11 cellular contexts compared by ENCODE assay signal in the genomic region with DNA sequence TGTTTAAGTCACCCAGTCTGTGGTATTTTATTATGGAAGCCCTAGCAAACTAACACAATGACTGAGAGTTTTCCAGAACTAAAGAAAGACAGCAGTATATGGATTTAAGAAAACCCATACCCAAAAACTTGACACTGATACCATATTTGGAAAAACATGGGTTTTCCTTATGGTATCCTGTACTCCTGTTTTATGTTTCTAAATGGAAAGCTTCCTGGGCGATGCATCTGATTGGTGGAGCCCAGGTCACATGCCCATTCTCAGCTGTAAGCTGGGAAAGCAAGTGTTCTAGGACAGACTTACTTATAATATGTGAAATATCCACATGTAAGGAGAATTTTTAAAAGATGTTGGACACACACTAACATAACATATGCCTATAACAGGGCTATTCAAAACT. TPM values are rescaled to one million over a fixed set of nuclear protein-coding genes. Genes with fewer than 3 reads are reported as not detected.
DNase-seq lines count a peak whose midpoint lies in the region; ATAC-seq and TF ChIP-seq lines count a peak whose summit lies in the region.
"Had no signal": no experiment of that assay in that cellular context is flagged by ENCODE, and none has a peak within 500 bp of the region (broad histone marks: within the 10 kb centered on the region; RNA-seq: fewer than 3 reads in every experiment).

No MANE protein-coding gene starts in this region.

- DNase-seq in activated CD4-positive, alpha-beta T cell treated with anti-CD3 and anti-CD28 coated beads for 36 hours, result peak; percentile 45
- no peak for DNase-seq in activated CD4-positive, alpha-beta T cell treated with anti-CD3 and anti-CD28 coated beads, Interleukin-2, amount 50 U/mL, for 1 hour
- peak; percentile 8 for DNase-seq in MM.1S
- DNase-seq in colonic mucosa, result peak; percentile 46
- peak; percentile 55 for DNase-seq in putamen (ENCODE audit: low spot score)
- DNase-seq in NCI-H2196 (lab: John Stamatoyannopoulos, UW; ENCODE audit: unreplicated experiment), result no peak
- no peak for DNase-seq in NCI-H1694 treated with DMSO at 0.1 percent for 48 hours (lab: John Stamatoyannopoulos, UW)
- DNase-seq: cortex of kidney, NCI-H1092 had no signal

- no peaks in the 10 kb centered on the region for H3K27me3 Mint-ChIP-seq in activated CD4-positive, alpha-beta T cell treated with anti-CD3 and anti-CD28 coated beads for 36 hours

- no peak for ATAC-seq in activated CD4-positive, alpha-beta T cell treated with anti-CD3 and anti-CD28 coated beads for 36 hours
- ATAC-seq in HG02571 (IDR thresholded peaks at IDR 0.05; ENCODE audit: unreplicated experiment), result no peak

- H2AFZ ChIP-seq in MM.1S (ENCODE audit: low read length), result peak overlapping the region; percentile 72

- H3K4me1 ChIP-seq in MM.1S (ENCODE audit: low read length) (0 out of 2 replicates have a peak, but pooled peaks cover 5% of the 10 kb centered on the region), colonic mucosa (peaks cover 7% of the 10 kb centered on the region)

- POLR2A ChIA-PET in activated CD4-positive, alpha-beta T cell treated with anti-CD3 and anti-CD28 coated beads for 36 hours (lab: Charles Lee), result interaction anchor here (0.7 kb wide), 1 partner anchor 406 kb away, joined by 5 read pairs; no protein-coding TSS in a partner anchor

- H3K4me3 ChIP-seq in MM.1S (ENCODE audit: low read length) (peak overlapping the region; percentile 67), colonic mucosa (no peak overlapping the region)

- peak overlapping the region; percentile 97 for H3K4me2 ChIP-seq in MM.1S (ENCODE audit: low read depth, low read length)

- intact Hi-C loops in activated CD4-positive, alpha-beta T cell treated with anti-CD3 and anti-CD28 coated beads for 36 hours (cut with DNase I, micrococcal nuclease), result loop anchor here (5.0 to 10.0 kb wide), 4 partner anchors 188 to 585 kb away; a partner anchor contains a TSS
- intact Hi-C loops in colonic mucosa (cut with DNase I), result loop anchor here (10.0 kb wide), 2 partner anchors 215 to 265 kb away; a partner anchor contains a TSS

- H3K36me3 ChIP-seq in MM.1S (replicated peaks; ENCODE audit: insufficient read depth, low read length) (no peaks in the 10 kb centered on the region), colonic mucosa (no peaks in the 10 kb centered on the region)

- CTCF ChIA-PET in activated CD4-positive, alpha-beta T cell treated with anti-CD3 and anti-CD28 coated beads for 36 hours (lab: Charles Lee), result interaction anchor here (0.8 to 5.5 kb wide), 8 partner anchors 12 to 353 kb away, joined by 4 to 45 read pairs (median 6); a partner anchor contains a TSS

- no peak overlapping the region for H3K4me3 Mint-ChIP-seq in activated CD4-positive, alpha-beta T cell treated with anti-CD3 and anti-CD28 coated beads for 36 hours

- H3K4me1 Mint-ChIP-seq in activated CD4-positive, alpha-beta T cell treated with anti-CD3 and anti-CD28 coated beads for 36 hours, result peaks cover 29% of the 10 kb centered on the region

- peaks cover 55% of the 10 kb centered on the region for H3F3A ChIP-seq in MM.1S (ENCODE audit: insufficient read depth, low read length)

- peak overlapping the region; percentile 99; the same call in 1 of the 2 replicates for H3K27ac ChIP-seq in MM.1S (ENCODE audit: low read length)
- H3K27ac ChIP-seq in colonic mucosa, result peak overlapping the region; percentile 100

- no peak overlapping the region for H3K27ac Mint-ChIP-seq in activated CD4-positive, alpha-beta T cell treated with anti-CD3 and anti-CD28 coated beads for 36 hours

- H3K9me2 ChIP-seq in MM.1S (replicated peaks; ENCODE audit: insufficient read depth, low read length), result no peaks in the 10 kb centered on the region

- H3K9me3 ChIP-seq in MM.1S (replicated peaks; ENCODE audit: insufficient read depth, low read length), result no peaks in the 10 kb centered on the region
- no peaks in the 10 kb centered on the region for H3K9me3 ChIP-seq in colonic mucosa

- H3K79me2 ChIP-seq in MM.1S (ENCODE audit: low read length), result no peaks in the 10 kb centered on the region

- no peak for TF ChIP-seq CTCF in MM.1S (IDR thresholded peaks at IDR 0.05; ENCODE audit: low read length)
- no peak for TF ChIP-seq CTCF in colonic mucosa (IDR thresholded peaks at IDR 0.05)

- H3K27me3 ChIP-seq in MM.1S (replicated peaks; ENCODE audit: insufficient read depth, low read length) (no peaks in the 10 kb centered on the region), colonic mucosa (no peaks in the 10 kb centered on the region)

- peak overlapping the region; percentile 91; the same call in 1 of the 2 replicates for H3K9ac ChIP-seq in MM.1S (ENCODE audit: low read length)
- no peak overlapping the region for H3K9ac ChIP-seq in colonic mucosa (ENCODE audit: low read depth in 2 of 2, low read length in 2 of 2)

- H3K9me3 Mint-ChIP-seq in activated CD4-positive, alpha-beta T cell treated with anti-CD3 and anti-CD28 coated beads for 36 hours (ENCODE audit: low read depth), result no peaks in the 10 kb centered on the region

- H3K36me3 Mint-ChIP-seq in activated CD4-positive, alpha-beta T cell treated with anti-CD3 and anti-CD28 coated beads for 36 hours (ENCODE audit: low read depth), result no peaks in the 10 kb centered on the region

- H4K20me1 ChIP-seq in MM.1S (ENCODE audit: insufficient read depth, low read length), result no peaks in the 10 kb centered on the region

RNA-seq across cellular contexts. Expression of a gene that starts 4.5 kb away (rescaled TPM):
- under 1 TPM; 0.37 to 0.50 TPM for total RNA-seq in activated CD4-positive, alpha-beta T cell treated with anti-CD3 and anti-CD28 coated beads for 36 hours
- 10 to 100 TPM; 41.5 to 94.7 TPM for total RNA-seq in colonic mucosa

RNA-seq across cellular contexts. Expression of a gene that starts 8.7 kb away (rescaled TPM):
- 1 to 10 TPM in 1 of 2 experiments, under 1 TPM in 1; 0.83 to 1.8 TPM for total RNA-seq in activated CD4-positive, alpha-beta T cell treated with anti-CD3 and anti-CD28 coated beads for 36 hours
- total RNA-seq in colonic mucosa, result 10 to 100 TPM; 50.0 to 73.6 TPM

RNA-seq across cellular contexts. Expression of a gene that starts 38.4 kb away (rescaled TPM):
- not detected for total RNA-seq in activated CD4-positive, alpha-beta T cell treated with anti-CD3 and anti-CD28 coated beads for 36 hours
- not detected for total RNA-seq in colonic mucosa
- total RNA-seq: mononuclear cell had no signal

Comparison
In these comparisons a context has a peak if more than half of its experiments do, and no peak if none do; other contexts are left out.
1. DNase-seq: peak in activated CD4-positive, alpha-beta T cell treated with anti-CD3 and anti-CD28 coated beads for 36 hours (single experiment), MM.1S (single experiment), colonic mucosa (single experiment) and putamen (single experiment); none in activated CD4-positive, alpha-beta T cell treated with anti-CD3 and anti-CD28 coated beads, Interleukin-2, amount 50 U/mL, for 1 hour (single experiment), NCI-H2196 (single experiment) and NCI-H1694 treated with DMSO at 0.1 percent for 48 hours (single experiment).
2. RNA of a gene that starts 4.5 kb away (total RNA-seq): 41.5 to 94.7 TPM in colonic mucosa; 0.37 to 0.50 TPM in activated CD4-positive, alpha-beta T cell treated with anti-CD3 and anti-CD28 coated beads for 36 hours; every median in the first group is over 10 times any median in the second.
3. RNA of a gene that starts 8.7 kb away (total RNA-seq): 50.0 to 73.6 TPM in colonic mucosa; 0.83 to 1.8 TPM in activated CD4-positive, alpha-beta T cell treated with anti-CD3 and anti-CD28 coated beads for 36 hours; every median in the first group is over 10 times any median in the second.